Comparison of ENCODE assay signal across 8 cellular contexts in genomic region chr10:100730739-100731602, GRCh38. TPM values are rescaled to one million over a fixed set of nuclear protein-coding genes. Genes with fewer than 3 reads are reported as not detected.
DNase-seq lines count a peak whose midpoint lies in the region; ATAC-seq and TF ChIP-seq lines count a peak whose summit lies in the region.

No MANE protein-coding gene starts in this region.

- H3K36me3 ChIP-seq in GM06990 (ENCODE audit: control insufficient read depth, insufficient read depth, low read length) (no peaks in the 10 kb centered on the region), endodermal cell (ENCODE audit: control insufficient read depth, insufficient read depth, low read length) (no peaks in the 10 kb centered on the region)

- ATAC-seq in GM21723 (IDR thresholded peaks at IDR 0.05; ENCODE audit: unreplicated experiment) = peak; percentile 75

- peak; percentile 48 for DNase-seq in GM06990 (ENCODE audit: extremely low read depth, insufficient read length)
- peak; percentile 59 for DNase-seq in NOMO-1 treated with dmso at 0.1 percent for 144 hours (lab: John Stamatoyannopoulos, UW; ENCODE audit: unreplicated experiment)
- DNase-seq in endodermal cell = peak; percentile 78
- DNase-seq in renal cortical epithelial cell (ENCODE audit: low read depth) = peak; percentile 86
- no peak for DNase-seq in NAMALWA (ENCODE audit: low spot score)
- DNase-seq in NCI-H1092 (lab: John Stamatoyannopoulos, UW) = no peak
- DNase-seq in NCI-H1436 treated with DMSO at 0.1 percent for 48 hours (lab: John Stamatoyannopoulos, UW) = no peak

- peaks cover 44% of the 10 kb centered on the region for H3K4me1 Mint-ChIP-seq in endodermal cell

- H3K9me3 ChIP-seq in endodermal cell (ENCODE audit: control insufficient read depth, low read length) = no peaks in the 10 kb centered on the region

- 2% methylated on average over 40 to 57 of the region's 57 CpGs for WGBS in endodermal cell (ENCODE audit: insufficient coverage in 1 of 2, insufficient read length in 1 of 2), 2 experiments

- no peak overlapping the region for H3K27ac ChIP-seq in endodermal cell (ENCODE audit: low read depth, low read length)

- H3K4me3 ChIP-seq in GM06990 (replicated peaks; ENCODE audit: low read depth, low read length) (peak overlapping the region; percentile 32), endodermal cell (ENCODE audit: low read length) (peak overlapping the region; percentile 72)

- TF ChIP-seq CTCF in GM06990 (IDR thresholded peaks at IDR 0.05; ENCODE audit: insufficient read depth, low read length, poor library complexity, severe bottlenecking) = no peak
- no peak for TF ChIP-seq CTCF in endodermal cell (conservative IDR thresholded peaks at IDR 0.05)

- H3K9ac ChIP-seq in endodermal cell (ENCODE audit: extremely low read depth, low read length, poor library complexity, severe bottlenecking) = no peak overlapping the region

- peaks cover 2% of the 10 kb centered on the region for H3K27me3 ChIP-seq in GM06990 (replicated peaks; ENCODE audit: control insufficient read depth, insufficient read depth, low read length)
- peaks cover 100% of the 10 kb centered on the region for H3K27me3 ChIP-seq in endodermal cell (ENCODE audit: control insufficient read depth, insufficient read depth, low read length, poor library complexity, severe bottlenecking)

- H3K27ac Mint-ChIP-seq in endodermal cell = no peak overlapping the region

- peak overlapping the region; percentile 37 for H3K4me3 Mint-ChIP-seq in endodermal cell

- no peaks in the 10 kb centered on the region for H3K36me3 Mint-ChIP-seq in endodermal cell (ENCODE audit: low read depth)

- peaks cover 9% of the 10 kb centered on the region for H3K4me1 ChIP-seq in endodermal cell (ENCODE audit: control insufficient read depth, insufficient read depth, low read length)

- H3K9me3 Mint-ChIP-seq in endodermal cell = no peaks in the 10 kb centered on the region

- peaks cover 100% of the 10 kb centered on the region for H3K27me3 Mint-ChIP-seq in endodermal cell (ENCODE audit: insufficient read depth)

RNA-seq across cellular contexts. Expression of gene PAX2, which starts 14.4 kb away (rescaled TPM):
- under 1 TPM; 0.93 to 0.99 TPM for total RNA-seq in endodermal cell
- 3.0 TPM for polyA plus RNA-seq in endodermal cell (2013, experiment 1 of 2)
- polyA plus RNA-seq in endodermal cell (2013, experiment 2 of 2) = 3.6 TPM
- total RNA-seq in renal cortical epithelial cell = 2.1 and 71.3 TPM in 2 replicates

Comparison
In these comparisons a context has a peak if more than half of its experiments do, and no peak if none do; other contexts are left out.
1. DNase-seq: peak in GM06990 (single experiment), NOMO-1 treated with dmso at 0.1 percent for 144 hours (single experiment), endodermal cell (single experiment) and renal cortical epithelial cell (single experiment); none in NAMALWA (single experiment), NCI-H1092 (single experiment) and NCI-H1436 treated with DMSO at 0.1 percent for 48 hours (single experiment).